15 cellular contexts compared by ENCODE assay signal in genomic region chr5:158727771-158728311, GRCh38.
DNase-seq lines count a peak whose midpoint lies in the region; ATAC-seq and TF ChIP-seq lines count a peak whose summit lies in the region.
"Had no signal": no experiment of that assay in that cellular context is flagged by ENCODE, and none has a peak within 500 bp of the region (broad histone marks: within the 10 kb centered on the region; RNA-seq: fewer than 3 reads in every experiment).

No MANE protein-coding gene starts in this region.

- TF ChIP-seq POLR2A in gastrocnemius medialis (IDR thresholded peaks at IDR 0.05) = no peak

- H3K27me3 ChIP-seq in right atrium auricular region (no peaks in the 10 kb centered on the region), gastrocnemius medialis (no peaks in the 10 kb centered on the region)

- in situ Hi-C loops in gastrocnemius medialis (cut with MboI; ENCODE audit: low sequenced_read_pairs in 4 of 4) = no loop called here

- H3K4me3 ChIP-seq in choroid plexus epithelial cell (ENCODE audit: low read depth, low read length) = no peak overlapping the region
- no peak overlapping the region for H3K4me3 ChIP-seq in right atrium auricular region
- H3K4me3 ChIP-seq in gastrocnemius medialis = no peak overlapping the region

- H3K4me1 ChIP-seq in right atrium auricular region (peaks cover 0 to 23% of the 10 kb centered on the region in 2 donors), gastrocnemius medialis (peaks cover 0 to 19% of the 10 kb centered on the region in 2 donors)

- intact Hi-C loops in gastrocnemius medialis (cut with DNase I; ENCODE audit: low total_unique reads) = no loop called here

- no peaks in the 10 kb centered on the region for H3K9me3 ChIP-seq in right atrium auricular region
- H3K9me3 ChIP-seq in gastrocnemius medialis = no peaks in the 10 kb centered on the region

- ATAC-seq in gastrocnemius medialis (peak; percentile 74), GM18498 (IDR thresholded peaks at IDR 0.05; ENCODE audit: unreplicated experiment) (no peak)

- H3K27ac ChIP-seq in right atrium auricular region = peak overlapping the region in 1 of 2 donors; percentile 19
- peak overlapping the region; percentile 51 to 57 (median 54) for H3K27ac ChIP-seq in gastrocnemius medialis

- peak; percentile 47 for DNase-seq in GM03348 (ENCODE audit: low spot score)
- peak; percentile 28 for DNase-seq in choroid plexus epithelial cell (ENCODE audit: low read depth)
- DNase-seq in right atrium auricular region (ENCODE audit: low spot score) = peak; percentile 65
- peak; percentile 15 to 17 for DNase-seq in gastrocnemius medialis
- DNase-seq in medulla oblongata (ENCODE audit: extremely low spot score) = no peak
- no peak for DNase-seq in stimulated activated CD4-positive, alpha-beta T cell treated with anti-CD3 and anti-CD28 coated beads, Interleukin-4, amount 100 ng/mL, for 4 hours
- DNase-seq in NCI-H2029 (lab: John Stamatoyannopoulos, UW) = no peak
- DNase-seq: activated CD4-positive, alpha-beta T cell treated with anti-CD3 and anti-CD28 coated beads, Interleukin-2, amount 50 U/mL, for 4 hours; activated gamma-delta T cell; C1 segment of cervical spinal cord; cerebellar nuclear complex; kidney glomerular epithelial cell; NCI-H1092; NCI-H446 had no signal

- H3K36me3 ChIP-seq in right atrium auricular region (peaks cover 8% of the 10 kb centered on the region), gastrocnemius medialis (no peaks in the 10 kb centered on the region)

- TF ChIP-seq CTCF in choroid plexus epithelial cell (conservative IDR thresholded peaks at IDR 0.05; ENCODE audit: low read depth, low read length) (no peak), right atrium auricular region (IDR thresholded peaks at IDR 0.05) (no peak), gastrocnemius medialis (IDR thresholded peaks at IDR 0.05 in 4 of 5, conservative IDR thresholded peaks at IDR 0.05 in 1 of 5) (no peak)

Comparison
In these comparisons a context has a peak if more than half of its experiments do, and no peak if none do; other contexts are left out.
1. DNase-seq: peak in GM03348 (single experiment), choroid plexus epithelial cell (single experiment), right atrium auricular region (single experiment) and gastrocnemius medialis (2 of 2); none in medulla oblongata (single experiment), stimulated activated CD4-positive, alpha-beta T cell treated with anti-CD3 and anti-CD28 coated beads, Interleukin-4, amount 100 ng/mL, for 4 hours (0 of 2) and NCI-H2029 (single experiment).